1 cellular context compared by ENCODE assay signal in the genomic region with DNA sequence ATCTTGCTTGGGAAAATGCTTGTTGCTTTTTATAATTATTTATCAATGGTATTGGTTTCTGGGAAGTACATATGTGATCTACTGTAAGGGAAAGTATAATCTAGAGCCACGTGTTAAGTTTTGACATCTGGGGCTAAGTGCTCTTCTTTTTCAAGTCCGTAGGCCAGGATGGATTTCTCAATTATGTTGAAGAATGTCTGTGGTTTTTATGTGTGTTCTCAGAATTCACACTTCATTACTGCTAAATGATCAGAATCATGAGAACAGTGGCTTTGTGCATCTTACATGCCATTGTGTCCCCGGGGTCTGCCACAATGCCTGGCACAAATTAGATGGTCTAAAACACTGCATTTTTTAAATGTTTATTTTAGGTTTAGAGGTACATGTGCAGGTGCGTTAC.
TF ChIP-seq lines count a peak whose summit lies in the region.

No MANE protein-coding gene starts in this region.

TF ChIP-seq in K562, 482 proteins besides CTCF, POLR2A, EP300 and RAD21:
- TF ChIP-seq WHSC1 (IDR thresholded peaks at IDR 0.05; ENCODE audit: low read length) (no peak), ZNF77 (CRISPR knock-in tag; IDR thresholded peaks at IDR 0.05) (no peak), ZZZ3 (IDR thresholded peaks at IDR 0.05) (no peak), FOXP1 (CRISPR knock-in tag; IDR thresholded peaks at IDR 0.05) (no peak), RUNX1 (IDR thresholded peaks at IDR 0.05; ENCODE audit: low read depth) (no peak), MEF2A (IDR thresholded peaks at IDR 0.05; ENCODE audit: control insufficient read depth, low read depth, low read length) (no peak), GATA2 (CRISPR knock-in tag; IDR thresholded peaks at IDR 0.05) (no peak), ZNF165 (CRISPR knock-in tag; IDR thresholded peaks at IDR 0.05; ENCODE audit: borderline replicate concordance) (no peak), ASH1L (IDR thresholded peaks at IDR 0.05; ENCODE audit: borderline replicate concordance, low read depth, partially characterized antibody) (no peak), ZNF212 (CRISPR knock-in tag; IDR thresholded peaks at IDR 0.05) (no peak), KDM4B (IDR thresholded peaks at IDR 0.05; ENCODE audit: borderline replicate concordance in 2 of 2, low read depth in 1 of 2) (no peak), ZBTB8A (IDR thresholded peaks at IDR 0.05; ENCODE audit: partially characterized antibody) (no peak), MNT (conservative IDR thresholded peaks at IDR 0.05) (no peak), E2F1 (CRISPR knock-in tag; IDR thresholded peaks at IDR 0.05) (no peak)
- TF ChIP-seq, protein P1, sequence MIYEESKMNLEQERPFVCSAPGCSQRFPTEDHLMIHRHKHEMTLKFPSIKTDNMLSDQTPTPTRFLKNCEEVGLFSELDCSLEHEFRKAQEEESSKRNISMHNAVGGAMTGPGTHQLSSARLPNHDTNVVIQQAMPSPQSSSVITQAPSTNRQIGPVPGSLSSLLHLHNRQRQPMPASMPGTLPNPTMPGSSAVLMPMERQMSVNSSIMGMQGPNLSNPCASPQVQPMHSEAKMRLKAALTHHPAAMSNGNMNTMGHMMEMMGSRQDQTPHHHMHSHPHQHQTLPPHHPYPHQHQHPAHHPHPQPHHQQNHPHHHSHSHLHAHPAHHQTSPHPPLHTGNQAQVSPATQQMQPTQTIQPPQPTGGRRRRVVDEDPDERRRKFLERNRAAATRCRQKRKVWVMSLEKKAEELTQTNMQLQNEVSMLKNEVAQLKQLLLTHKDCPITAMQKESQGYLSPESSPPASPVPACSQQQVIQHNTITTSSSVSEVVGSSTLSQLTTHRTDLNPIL (CRISPR knock-in tag; IDR thresholded peaks at IDR 0.05) = no peak
- TF ChIP-seq, protein P2, sequence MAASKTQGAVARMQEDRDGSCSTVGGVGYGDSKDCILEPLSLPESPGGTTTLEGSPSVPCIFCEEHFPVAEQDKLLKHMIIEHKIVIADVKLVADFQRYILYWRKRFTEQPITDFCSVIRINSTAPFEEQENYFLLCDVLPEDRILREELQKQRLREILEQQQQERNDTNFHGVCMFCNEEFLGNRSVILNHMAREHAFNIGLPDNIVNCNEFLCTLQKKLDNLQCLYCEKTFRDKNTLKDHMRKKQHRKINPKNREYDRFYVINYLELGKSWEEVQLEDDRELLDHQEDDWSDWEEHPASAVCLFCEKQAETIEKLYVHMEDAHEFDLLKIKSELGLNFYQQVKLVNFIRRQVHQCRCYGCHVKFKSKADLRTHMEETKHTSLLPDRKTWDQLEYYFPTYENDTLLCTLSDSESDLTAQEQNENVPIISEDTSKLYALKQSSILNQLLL (CRISPR knock-in tag; IDR thresholded peaks at IDR 0.05; ENCODE audit: borderline replicate concordance) = no peak
- TF ChIP-seq, protein P3, sequence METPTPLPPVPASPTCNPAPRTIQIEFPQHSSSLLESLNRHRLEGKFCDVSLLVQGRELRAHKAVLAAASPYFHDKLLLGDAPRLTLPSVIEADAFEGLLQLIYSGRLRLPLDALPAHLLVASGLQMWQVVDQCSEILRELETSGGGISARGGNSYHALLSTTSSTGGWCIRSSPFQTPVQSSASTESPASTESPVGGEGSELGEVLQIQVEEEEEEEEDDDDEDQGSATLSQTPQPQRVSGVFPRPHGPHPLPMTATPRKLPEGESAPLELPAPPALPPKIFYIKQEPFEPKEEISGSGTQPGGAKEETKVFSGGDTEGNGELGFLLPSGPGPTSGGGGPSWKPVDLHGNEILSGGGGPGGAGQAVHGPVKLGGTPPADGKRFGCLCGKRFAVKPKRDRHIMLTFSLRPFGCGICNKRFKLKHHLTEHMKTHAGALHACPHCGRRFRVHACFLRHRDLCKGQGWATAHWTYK (CRISPR knock-in tag; IDR thresholded peaks at IDR 0.05) = no peak
